ENCODE assay signal across 13 cellular contexts in the genomic region with DNA sequence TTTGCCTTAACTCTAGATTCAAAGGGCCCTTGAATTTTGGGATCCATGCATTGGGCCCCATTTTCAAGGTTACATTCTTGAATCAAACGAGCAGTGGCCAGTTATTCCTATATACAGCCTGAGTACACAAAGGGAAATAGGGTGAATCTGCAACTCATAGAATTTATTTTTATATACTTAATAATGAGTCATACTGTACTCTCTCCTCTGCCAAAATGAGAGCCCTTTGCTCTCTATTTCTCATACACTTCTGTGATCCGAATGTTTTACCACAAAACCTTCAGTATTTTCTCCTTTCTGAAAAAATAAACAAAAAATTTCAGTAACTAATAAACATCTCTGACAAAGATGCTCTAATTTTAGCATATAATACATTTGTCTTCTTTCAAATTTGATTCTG.
"Had no signal": no experiment of that assay in that cellular context is flagged by ENCODE, and none has a peak within 500 bp of the region (broad histone marks: within the 10 kb centered on the region; RNA-seq: fewer than 3 reads in every experiment).

No MANE protein-coding gene starts in this region.

- H3K4me3 ChIP-seq: heart left ventricle, prostate gland, sigmoid colon, upper lobe of right lung had no signal

- H3K27me3 ChIP-seq: heart left ventricle, sigmoid colon, upper lobe of right lung had no signal

- DNase-seq: activated CD4-positive, alpha-beta T cell treated with anti-CD3 and anti-CD28 coated beads for 48 hours; activated CD8-positive, alpha-beta memory T cell treated with anti-CD3 and anti-CD28 coated beads, Interleukin-2, amount 50 U/mL, for 48 hours; activated CD8-positive, alpha-beta T cell treated with anti-CD3 and anti-CD28 coated beads, Interleukin-2, amount 10 ng/mL, durations not matched to agents 7 days and 5 days; activated naive CD4-positive, alpha-beta T cell treated with Interleukin-2 at 50 U/mL for 16 hours; heart left ventricle; nephron progenitor cell; sigmoid colon; stimulated activated CD4-positive, alpha-beta T cell treated with anti-CD3 and anti-CD28 coated beads, Interleukin-2, amount 100 ng/mL, for 48 hours; stimulated activated naive CD4-positive, alpha-beta T cell treated with Interleukin-2 at 50 U/mL for 16 hours; T-cell; upper lobe of right lung had no signal

- H3K9me3 ChIP-seq: heart left ventricle, prostate gland, sigmoid colon, upper lobe of right lung had no signal

- H3K27ac ChIP-seq: prostate gland, sigmoid colon, upper lobe of right lung had no signal

- H3K4me1 ChIP-seq: prostate gland, upper lobe of right lung had no signal

- H3K36me3 ChIP-seq: heart left ventricle, prostate gland, sigmoid colon, upper lobe of right lung had no signal

- ATAC-seq: activated CD8-positive, alpha-beta T cell treated with anti-CD3 and anti-CD28 coated beads, Interleukin-2, amount 10 ng/mL, durations not matched to agents 7 days and 5 days; heart left ventricle; left lobe of liver; T-cell had no signal
